Comparison of ENCODE assay signal across 27 cellular contexts in the genomic region with DNA sequence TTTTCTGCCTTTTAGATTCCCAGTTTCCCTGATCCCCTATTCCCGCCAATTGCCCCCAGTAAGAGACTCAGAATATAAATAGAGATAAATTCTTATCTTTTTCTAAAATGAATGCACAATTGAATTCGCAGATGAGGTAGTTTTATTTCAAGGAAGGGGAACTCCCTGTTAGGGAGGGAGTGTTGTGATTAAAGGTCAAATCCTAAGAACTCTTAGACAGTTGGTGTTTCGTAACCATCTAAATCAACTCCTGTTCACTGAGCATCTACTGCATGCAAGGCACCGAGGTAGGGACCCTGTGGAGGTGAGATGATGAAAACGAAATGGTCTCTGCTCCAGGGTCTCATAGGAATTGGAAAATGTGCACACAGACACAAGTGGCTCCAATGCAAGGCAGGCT.
"Had no signal": no experiment of that assay in that cellular context is flagged by ENCODE, and none has a peak within 500 bp of the region (broad histone marks: within the 10 kb centered on the region; RNA-seq: fewer than 3 reads in every experiment).

No MANE protein-coding gene starts in this region.

- FAIRE-seq: endothelial cell of umbilical vein, keratinocyte, pancreas had no signal

- H3K4me3 ChIP-seq: pancreas, prostate gland, sigmoid colon, smooth muscle cell, suprapubic skin, tibial artery had no signal

- DNase-seq: activated CD4-positive, alpha-beta memory T cell treated with anti-CD3 and anti-CD28 coated beads, Interleukin-2, amount 10 ng/mL, durations not matched to agents 7 days and 5 days; activated CD4-positive, alpha-beta T cell treated with anti-CD3 and anti-CD28 coated beads, Interleukin-2, amount 10 ng/mL, durations not matched to agents 24 days and 14 days; activated CD4-positive, CD25-positive, alpha-beta regulatory T cell treated with anti-CD3 and anti-CD28 coated beads, Interleukin-2, amount 50 U/mL, for 72 hours; activated CD8-positive, alpha-beta memory T cell treated with anti-CD3 and anti-CD28 coated beads, Interleukin-2, amount 10 ng/mL, durations not matched to agents 7 days and 5 days; activated naive CD8-positive, alpha-beta T cell treated with anti-CD3 and anti-CD28 coated beads, Interleukin-2, amount 50 U/mL, for 24 hours; activated T-cell treated with anti-CD3 and anti-CD28 coated beads, Interleukin-2, amount 50 U/mL, for 48 hours; amygdala; caudate nucleus; head of caudate nucleus; hippocampal formation; midbrain; naive thymus-derived CD8-positive, alpha-beta T cell; nucleus accumbens; pancreas; sigmoid colon; stimulated activated CD4-positive, alpha-beta T cell treated with anti-CD3 and anti-CD28 coated beads, Interleukin-1b, Interleukin-23, amount 100 ng/mL, for 48 hours; stimulated activated CD4-positive, alpha-beta T cell treated with anti-CD3 and anti-CD28 coated beads, Interleukin-4, amount 100 ng/mL, for 4 hours; stimulated activated CD8-positive, alpha-beta memory T cell treated with anti-CD3 and anti-CD28 coated beads, Interleukin-4, amount 100 ng/mL, for 48 hours; stimulated activated naive CD4-positive, alpha-beta T cell; T-helper 9 cell; tibial artery; WERI-Rb-1 had no signal

- ATAC-seq: activated CD8-positive, alpha-beta memory T cell treated with anti-CD3 and anti-CD28 coated beads, Interleukin-2, amount 10 ng/mL, durations not matched to agents 7 days and 5 days; activated naive CD8-positive, alpha-beta T cell treated with anti-CD3 and anti-CD28 coated beads, Interleukin-2, amount 50 U/mL, for 24 hours; naive thymus-derived CD8-positive, alpha-beta T cell; pancreas had no signal
